In genomic region chr2:181357979-181358378, GRCh38 we compare ENCODE assay signal across 1 cellular context.
TF ChIP-seq lines count a peak whose summit lies in the region.

No MANE protein-coding gene starts in this region.

TF ChIP-seq in GM12878, 131 proteins besides CTCF, POLR2A, EP300 and RAD21 (continued from another document):
- TF ChIP-seq ESRRA (IDR thresholded peaks at IDR 0.05; ENCODE audit: low read length) (no peak), E2F4 (IDR thresholded peaks at IDR 0.05; ENCODE audit: low read depth, low read length) (no peak), IRF4 (IDR thresholded peaks at IDR 0.05; ENCODE audit: low read depth, low read length) (no peak), SP1 (IDR thresholded peaks at IDR 0.05; ENCODE audit: low read depth, low read length) (no peak), USF1 (IDR thresholded peaks at IDR 0.05; ENCODE audit: borderline replicate concordance, extremely low read length, insufficient read depth, low read depth, low read length) (no peak), MTA3 (IDR thresholded peaks at IDR 0.05; ENCODE audit: borderline replicate concordance, low read length) (peak; percentile 56; the same call in 1 of the 2 replicates), ZBED1 (IDR thresholded peaks at IDR 0.05; ENCODE audit: borderline replicate concordance) (no peak), POU2F2 (IDR thresholded peaks at IDR 0.05; ENCODE audit: borderline replicate concordance, low read depth, low read length) (no peak), TCF7 (IDR thresholded peaks at IDR 0.05; ENCODE audit: borderline replicate concordance) (no peak), TCF3 (IDR thresholded peaks at IDR 0.05; ENCODE audit: borderline replicate concordance, insufficient read depth, low read depth, low read length) (no peak), ATF2 (IDR thresholded peaks at IDR 0.05; ENCODE audit: low read length) (peak; percentile 51; the same call in 1 of the 2 replicates), MTA2 (IDR thresholded peaks at IDR 0.05; ENCODE audit: low read depth) (no peak), E4F1 (IDR thresholded peaks at IDR 0.05; ENCODE audit: borderline replicate concordance, partially characterized antibody) (no peak), ETV6 (conservative IDR thresholded peaks at IDR 0.05 in 1 of 2, IDR thresholded peaks at IDR 0.05 in 1 of 2; ENCODE audit: borderline replicate concordance in 1 of 2, low read depth in 1 of 2) (peak in 1 of 2 experiments; percentile 57; a peak in 1 of 4 replicates), CBX5 (IDR thresholded peaks at IDR 0.05; ENCODE audit: low read depth) (0 out of 2 replicates have a peak, but pooled peaks have one; percentile 50), PML (IDR thresholded peaks at IDR 0.05; ENCODE audit: low read length) (no peak), IKZF2 (IDR thresholded peaks at IDR 0.05) (peak in 1 of 2 experiments; percentile 32; a peak in 1 of 4 replicates), NRF1 (conservative IDR thresholded peaks at IDR 0.05; ENCODE audit: low read depth, low read length) (no peak), BHLHE40 (IDR thresholded peaks at IDR 0.05; ENCODE audit: borderline replicate concordance in 1 of 2, low read depth in 2 of 2, low read length in 1 of 2) (no peak), IKZF1 (conservative IDR thresholded peaks at IDR 0.05) (no peak), FOXK2 (IDR thresholded peaks at IDR 0.05) (no peak), NKRF (conservative IDR thresholded peaks at IDR 0.05) (no peak), RUNX3 (IDR thresholded peaks at IDR 0.05; ENCODE audit: low read length) (peak; percentile 91), GATAD2B (conservative IDR thresholded peaks at IDR 0.05; ENCODE audit: low read depth) (no peak), NFYA (IDR thresholded peaks at IDR 0.05; ENCODE audit: borderline replicate concordance, low read depth, low read length) (no peak), ZNF622 (IDR thresholded peaks at IDR 0.05) (no peak), YBX1 (IDR thresholded peaks at IDR 0.05) (no peak), TAF1 (IDR thresholded peaks at IDR 0.05; ENCODE audit: borderline replicate concordance, low read depth, low read length) (no peak), RAD51 (IDR thresholded peaks at IDR 0.05) (no peak), JUNB (IDR thresholded peaks at IDR 0.05) (0 out of 2 replicates have a peak, but pooled peaks have one; percentile 60), CREM (IDR thresholded peaks at IDR 0.05; ENCODE audit: low read depth) (peak; percentile 41; the same call in 1 of the 2 replicates)
- TF ChIP-seq, protein P1, sequence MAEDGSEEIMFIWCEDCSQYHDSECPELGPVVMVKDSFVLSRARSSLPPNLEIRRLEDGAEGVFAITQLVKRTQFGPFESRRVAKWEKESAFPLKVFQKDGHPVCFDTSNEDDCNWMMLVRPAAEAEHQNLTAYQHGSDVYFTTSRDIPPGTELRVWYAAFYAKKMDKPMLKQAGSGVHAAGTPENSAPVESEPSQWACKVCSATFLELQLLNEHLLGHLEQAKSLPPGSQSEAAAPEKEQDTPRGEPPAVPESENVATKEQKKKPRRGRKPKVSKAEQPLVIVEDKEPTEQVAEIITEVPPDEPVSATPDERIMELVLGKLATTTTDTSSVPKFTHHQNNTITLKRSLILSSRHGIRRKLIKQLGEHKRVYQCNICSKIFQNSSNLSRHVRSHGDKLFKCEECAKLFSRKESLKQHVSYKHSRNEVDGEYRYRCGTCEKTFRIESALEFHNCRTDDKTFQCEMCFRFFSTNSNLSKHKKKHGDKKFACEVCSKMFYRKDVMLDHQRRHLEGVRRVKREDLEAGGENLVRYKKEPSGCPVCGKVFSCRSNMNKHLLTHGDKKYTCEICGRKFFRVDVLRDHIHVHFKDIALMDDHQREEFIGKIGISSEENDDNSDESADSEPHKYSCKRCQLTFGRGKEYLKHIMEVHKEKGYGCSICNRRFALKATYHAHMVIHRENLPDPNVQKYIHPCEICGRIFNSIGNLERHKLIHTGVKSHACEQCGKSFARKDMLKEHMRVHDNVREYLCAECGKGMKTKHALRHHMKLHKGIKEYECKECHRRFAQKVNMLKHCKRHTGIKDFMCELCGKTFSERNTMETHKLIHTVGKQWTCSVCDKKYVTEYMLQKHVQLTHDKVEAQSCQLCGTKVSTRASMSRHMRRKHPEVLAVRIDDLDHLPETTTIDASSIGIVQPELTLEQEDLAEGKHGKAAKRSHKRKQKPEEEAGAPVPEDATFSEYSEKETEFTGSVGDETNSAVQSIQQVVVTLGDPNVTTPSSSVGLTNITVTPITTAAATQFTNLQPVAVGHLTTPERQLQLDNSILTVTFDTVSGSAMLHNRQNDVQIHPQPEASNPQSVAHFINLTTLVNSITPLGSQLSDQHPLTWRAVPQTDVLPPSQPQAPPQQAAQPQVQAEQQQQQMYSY (CRISPR knock-in tag; IDR thresholded peaks at IDR 0.05) = no peak
- TF ChIP-seq, protein P2, sequence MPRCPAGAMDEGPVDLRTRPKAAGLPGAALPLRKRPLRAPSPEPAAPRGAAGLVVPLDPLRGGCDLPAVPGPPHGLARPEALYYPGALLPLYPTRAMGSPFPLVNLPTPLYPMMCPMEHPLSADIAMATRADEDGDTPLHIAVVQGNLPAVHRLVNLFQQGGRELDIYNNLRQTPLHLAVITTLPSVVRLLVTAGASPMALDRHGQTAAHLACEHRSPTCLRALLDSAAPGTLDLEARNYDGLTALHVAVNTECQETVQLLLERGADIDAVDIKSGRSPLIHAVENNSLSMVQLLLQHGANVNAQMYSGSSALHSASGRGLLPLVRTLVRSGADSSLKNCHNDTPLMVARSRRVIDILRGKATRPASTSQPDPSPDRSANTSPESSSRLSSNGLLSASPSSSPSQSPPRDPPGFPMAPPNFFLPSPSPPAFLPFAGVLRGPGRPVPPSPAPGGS (IDR thresholded peaks at IDR 0.05; ENCODE audit: borderline replicate concordance, insufficient read depth, low read depth, low read length, poor library complexity, severe bottlenecking) = no peak
- TF ChIP-seq, protein P3, sequence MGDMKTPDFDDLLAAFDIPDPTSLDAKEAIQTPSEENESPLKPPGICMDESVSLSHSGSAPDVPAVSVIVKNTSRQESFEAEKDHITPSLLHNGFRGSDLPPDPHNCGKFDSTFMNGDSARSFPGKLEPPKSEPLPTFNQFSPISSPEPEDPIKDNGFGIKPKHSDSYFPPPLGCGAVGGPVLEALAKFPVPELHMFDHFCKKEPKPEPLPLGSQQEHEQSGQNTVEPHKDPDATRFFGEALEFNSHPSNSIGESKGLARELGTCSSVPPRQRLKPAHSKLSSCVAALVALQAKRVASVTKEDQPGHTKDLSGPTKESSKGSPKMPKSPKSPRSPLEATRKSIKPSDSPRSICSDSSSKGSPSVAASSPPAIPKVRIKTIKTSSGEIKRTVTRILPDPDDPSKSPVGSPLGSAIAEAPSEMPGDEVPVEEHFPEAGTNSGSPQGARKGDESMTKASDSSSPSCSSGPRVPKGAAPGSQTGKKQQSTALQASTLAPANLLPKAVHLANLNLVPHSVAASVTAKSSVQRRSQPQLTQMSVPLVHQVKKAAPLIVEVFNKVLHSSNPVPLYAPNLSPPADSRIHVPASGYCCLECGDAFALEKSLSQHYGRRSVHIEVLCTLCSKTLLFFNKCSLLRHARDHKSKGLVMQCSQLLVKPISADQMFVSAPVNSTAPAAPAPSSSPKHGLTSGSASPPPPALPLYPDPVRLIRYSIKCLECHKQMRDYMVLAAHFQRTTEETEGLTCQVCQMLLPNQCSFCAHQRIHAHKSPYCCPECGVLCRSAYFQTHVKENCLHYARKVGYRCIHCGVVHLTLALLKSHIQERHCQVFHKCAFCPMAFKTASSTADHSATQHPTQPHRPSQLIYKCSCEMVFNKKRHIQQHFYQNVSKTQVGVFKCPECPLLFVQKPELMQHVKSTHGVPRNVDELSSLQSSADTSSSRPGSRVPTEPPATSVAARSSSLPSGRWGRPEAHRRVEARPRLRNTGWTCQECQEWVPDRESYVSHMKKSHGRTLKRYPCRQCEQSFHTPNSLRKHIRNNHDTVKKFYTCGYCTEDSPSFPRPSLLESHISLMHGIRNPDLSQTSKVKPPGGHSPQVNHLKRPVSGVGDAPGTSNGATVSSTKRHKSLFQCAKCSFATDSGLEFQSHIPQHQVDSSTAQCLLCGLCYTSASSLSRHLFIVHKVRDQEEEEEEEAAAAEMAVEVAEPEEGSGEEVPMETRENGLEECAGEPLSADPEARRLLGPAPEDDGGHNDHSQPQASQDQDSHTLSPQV (IDR thresholded peaks at IDR 0.05) = no peak
- TF ChIP-seq, protein P4, sequence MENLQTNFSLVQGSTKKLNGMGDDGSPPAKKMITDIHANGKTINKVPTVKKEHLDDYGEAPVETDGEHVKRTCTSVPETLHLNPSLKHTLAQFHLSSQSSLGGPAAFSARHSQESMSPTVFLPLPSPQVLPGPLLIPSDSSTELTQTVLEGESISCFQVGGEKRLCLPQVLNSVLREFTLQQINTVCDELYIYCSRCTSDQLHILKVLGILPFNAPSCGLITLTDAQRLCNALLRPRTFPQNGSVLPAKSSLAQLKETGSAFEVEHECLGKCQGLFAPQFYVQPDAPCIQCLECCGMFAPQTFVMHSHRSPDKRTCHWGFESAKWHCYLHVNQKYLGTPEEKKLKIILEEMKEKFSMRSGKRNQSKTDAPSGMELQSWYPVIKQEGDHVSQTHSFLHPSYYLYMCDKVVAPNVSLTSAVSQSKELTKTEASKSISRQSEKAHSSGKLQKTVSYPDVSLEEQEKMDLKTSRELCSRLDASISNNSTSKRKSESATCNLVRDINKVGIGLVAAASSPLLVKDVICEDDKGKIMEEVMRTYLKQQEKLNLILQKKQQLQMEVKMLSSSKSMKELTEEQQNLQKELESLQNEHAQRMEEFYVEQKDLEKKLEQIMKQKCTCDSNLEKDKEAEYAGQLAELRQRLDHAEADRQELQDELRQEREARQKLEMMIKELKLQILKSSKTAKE (IDR thresholded peaks at IDR 0.05; ENCODE audit: low read depth, poor library complexity, severe bottlenecking) = no peak
TF ChIP-seq in GM12878: peak in this region for 12.
